16 cellular contexts compared by ENCODE assay signal in genomic region chr19:2589441-2589840, GRCh38.
"Had no signal": no experiment of that assay in that cellular context is flagged by ENCODE, and none has a peak within 500 bp of the region (broad histone marks: within the 10 kb centered on the region; RNA-seq: fewer than 3 reads in every experiment).

No MANE protein-coding gene starts in this region.

- H3K9me3 ChIP-seq: suprapubic skin had no signal

- H3K4me3 Mint-ChIP-seq: activated CD8-positive, alpha-beta memory T cell treated with anti-CD3 and anti-CD28 coated beads, Interleukin-2, amount 10 ng/mL, durations not matched to agents 7 days and 5 days; mesothelial cell of epicardium; type B pancreatic cell had no signal

- H3K4me3 ChIP-seq: suprapubic skin had no signal

- H3K4me1 Mint-ChIP-seq: activated CD8-positive, alpha-beta memory T cell treated with anti-CD3 and anti-CD28 coated beads, Interleukin-2, amount 10 ng/mL, durations not matched to agents 7 days and 5 days; mesothelial cell of epicardium had no signal

- H3K4me1 ChIP-seq: foreskin keratinocyte, suprapubic skin had no signal

- H3K27ac ChIP-seq: foreskin keratinocyte, suprapubic skin had no signal

- H3K36me3 ChIP-seq: suprapubic skin had no signal

- DNase-seq: activated CD4-positive, alpha-beta T cell treated with anti-CD3 and anti-CD28 coated beads, Interleukin-2, amount 50 U/mL, for 4 hours; activated CD4-positive, CD25-positive, alpha-beta regulatory T cell treated with anti-CD3 and anti-CD28 coated beads, Interleukin-2, amount 50 U/mL, for 72 hours; activated CD8-positive, alpha-beta memory T cell treated with anti-CD3 and anti-CD28 coated beads, Interleukin-2, amount 10 ng/mL, durations not matched to agents 7 days and 5 days; activated gamma-delta T cell; activated T-cell treated with anti-CD3 and anti-CD28 coated beads, Interleukin-2, amount 50 U/mL, for 1 hour; cortex of kidney; effector CD8-positive, alpha-beta T cell; foreskin keratinocyte; glutamatergic neuron; stimulated activated CD4-positive, alpha-beta T cell treated with anti-CD3 and anti-CD28 coated beads, Interleukin-2, amount 100 ng/mL, for 48 hours; stimulated activated naive CD8-positive, alpha-beta T cell treated with anti-CD3 and anti-CD28 coated beads, Interleukin-15, Interleukin-2, amounts not matched to agents 100 U/mL and 50 U/mL, for 24 hours; T-helper 9 cell had no signal

- H3K27me3 ChIP-seq: suprapubic skin had no signal

- H3K9me3 Mint-ChIP-seq: type B pancreatic cell had no signal

- ATAC-seq: activated CD8-positive, alpha-beta memory T cell treated with anti-CD3 and anti-CD28 coated beads, Interleukin-2, amount 10 ng/mL, durations not matched to agents 7 days and 5 days; activated naive CD4-positive, alpha-beta T cell treated with anti-CD3 and anti-CD28 coated beads, Interleukin-2, amount 50 U/mL, for 72 hours; foreskin keratinocyte; stimulated activated naive CD8-positive, alpha-beta T cell treated with anti-CD3 and anti-CD28 coated beads, Interleukin-15, Interleukin-2, amounts not matched to agents 100 U/mL and 50 U/mL, for 24 hours had no signal

- H3K36me3 Mint-ChIP-seq: activated naive CD4-positive, alpha-beta T cell treated with anti-CD3 and anti-CD28 coated beads, Interleukin-2, amount 50 U/mL, for 72 hours; mesothelial cell of epicardium; type B pancreatic cell had no signal

- H3K27ac Mint-ChIP-seq: activated CD8-positive, alpha-beta memory T cell treated with anti-CD3 and anti-CD28 coated beads, Interleukin-2, amount 10 ng/mL, durations not matched to agents 7 days and 5 days; mesothelial cell of epicardium had no signal
